In the genomic region with DNA sequence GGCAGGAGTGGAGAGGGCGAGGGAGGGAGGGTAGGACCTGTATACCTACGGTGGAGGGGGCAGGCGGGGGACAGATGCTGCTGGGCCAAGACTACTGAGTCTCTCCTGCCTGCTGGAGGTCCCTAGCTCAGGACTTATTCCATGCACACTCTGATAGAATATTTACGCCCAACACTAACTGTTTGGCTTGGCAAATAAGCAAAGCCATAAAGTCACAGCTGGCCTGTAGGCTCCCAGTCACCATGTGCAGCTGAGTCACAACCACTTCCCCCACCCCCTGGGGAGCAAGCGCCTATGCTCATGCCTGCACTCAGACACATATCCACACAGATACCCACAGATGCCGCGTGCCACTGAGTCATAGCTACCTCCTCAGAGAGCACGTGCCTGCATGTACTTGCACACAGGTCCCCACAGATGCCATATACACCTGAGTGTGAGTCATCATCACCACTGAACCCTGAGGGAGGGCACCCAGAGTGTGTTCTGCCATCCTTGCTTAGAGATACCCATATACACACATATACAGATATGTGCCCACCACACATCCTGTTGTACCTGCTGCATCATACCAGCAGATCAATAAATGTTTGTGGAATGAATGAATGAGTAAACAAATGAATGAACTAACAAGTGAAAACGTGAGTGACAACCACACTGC, we compare ENCODE assay signal across 8 cellular contexts.
DNase-seq lines count a peak whose midpoint lies in the region; ATAC-seq and TF ChIP-seq lines count a peak whose summit lies in the region.

No MANE protein-coding gene starts in this region.

- POLR2A ChIA-PET in T-cell (lab: Charles Lee), result interaction anchor here in 1 of 2 donors (0.6 kb wide), 1 partner anchor 337 kb away, joined by 4 read pairs; no protein-coding TSS in a partner anchor

- H3K36me3 ChIP-seq in CD4-positive, CD25-positive, alpha-beta regulatory T cell (ENCODE audit: control insufficient read depth, insufficient read depth, low read length), result no peaks in the 10 kb centered on the region
- H3K36me3 ChIP-seq in left ventricle myocardium inferior, result no peaks in the 10 kb centered on the region

- no peak overlapping the region for H3K4me3 ChIP-seq in CD4-positive, CD25-positive, alpha-beta regulatory T cell (ENCODE audit: low read depth, low read length)
- H3K4me3 ChIP-seq in left ventricle myocardium inferior, result peak overlapping the region; percentile 77
- H3K4me3 ChIP-seq in skin epidermis, result peak overlapping the region in 2 of 7 experiments; percentile 54 to 64

- no peaks in the 10 kb centered on the region for H3K27me3 ChIP-seq in CD4-positive, CD25-positive, alpha-beta regulatory T cell (ENCODE audit: control insufficient read depth, insufficient read depth, low read length)
- no peaks in the 10 kb centered on the region for H3K27me3 ChIP-seq in left ventricle myocardium inferior (ENCODE audit: low read depth)

- H3K9me3 ChIP-seq in CD4-positive, CD25-positive, alpha-beta regulatory T cell (ENCODE audit: control insufficient read depth in 2 of 2, low read length in 2 of 2), result no peaks in the 10 kb centered on the region
- no peaks in the 10 kb centered on the region for H3K9me3 ChIP-seq in left ventricle myocardium inferior (replicated peaks)

- H3K4me1 ChIP-seq in CD4-positive, CD25-positive, alpha-beta regulatory T cell (ENCODE audit: control insufficient read depth, insufficient read depth, low read length, poor library complexity, severe bottlenecking), result peaks cover 23% of the 10 kb centered on the region
- H3K4me1 ChIP-seq in left ventricle myocardium inferior, result peaks cover 70% of the 10 kb centered on the region

- in situ Hi-C loops in KBM-7 (cut with MboI; ENCODE audit: low pct_unique_long_range_greater_than_20kb, low sequenced_read_pairs), result loop anchor here (25.0 kb wide), 2 partner anchors 203 to 553 kb away; partner anchors contain the start of gene ADM

- H3K27ac ChIP-seq in CD4-positive, CD25-positive, alpha-beta regulatory T cell (ENCODE audit: insufficient read depth, low read length, poor library complexity, severe bottlenecking), result peak overlapping the region; percentile 2
- peak overlapping the region; percentile 96 for H3K27ac ChIP-seq in left ventricle myocardium inferior (replicated peaks)
- peak overlapping the region; percentile 76 to 98 (median 92) for H3K27ac ChIP-seq in skin epidermis

- no peak for TF ChIP-seq CTCF in left ventricle myocardium inferior (IDR thresholded peaks at IDR 0.05; ENCODE audit: borderline replicate concordance)

- peaks cover 0 to 2% (median 0%) of the 10 kb centered on the region in 7 donors for H3K9me3 Mint-ChIP-seq in CD4-positive, CD25-positive, alpha-beta regulatory T cell
- no peaks in the 10 kb centered on the region for H3K9me3 Mint-ChIP-seq in T-cell

- DNase-seq in CD4-positive, CD25-positive, alpha-beta regulatory T cell, result peak; percentile 43 to 93 (median 69)
- DNase-seq in KBM-7 (peak; percentile 80), T-cell (peak; percentile 24 to 80 (median 48)), amniotic stem cell (lab: John Stamatoyannopoulos, UW) (peak; percentile 88), left ventricle myocardium inferior (peak; percentile 83)

- peaks cover 4 to 35% (median 24%) of the 10 kb centered on the region in 4 donors for H3K4me1 Mint-ChIP-seq in CD4-positive, CD25-positive, alpha-beta regulatory T cell
- H3K4me1 Mint-ChIP-seq in T-cell, result peaks cover 22 to 40% (median 25%) of the 10 kb centered on the region in 3 donors

- H3K27me3 Mint-ChIP-seq in CD4-positive, CD25-positive, alpha-beta regulatory T cell, result no peaks in the 10 kb centered on the region
- H3K27me3 Mint-ChIP-seq in T-cell, result no peaks in the 10 kb centered on the region

- intact Hi-C loops in left ventricle myocardium inferior (cut with micrococcal nuclease), result loop anchor here (5.0 kb wide), 1 partner anchor 213 kb away; no protein-coding TSS in a partner anchor

- ATAC-seq in CD4-positive, CD25-positive, alpha-beta regulatory T cell (ENCODE audit: low read depth in 2 of 2), result peak; percentile 92 to 93
- ATAC-seq in GM21367 (IDR thresholded peaks at IDR 0.05; ENCODE audit: unreplicated experiment) (peak; percentile 38), T-cell (replicated peaks in 1 of 4) (peak; percentile 21 to 89 (median 80)), GM19324 (IDR thresholded peaks at IDR 0.05; ENCODE audit: low FRiP score, unreplicated experiment) (no peak)

- CTCF ChIA-PET in T-cell (lab: Charles Lee), result interaction anchor here (0.6 to 1.4 kb wide), 7 partner anchors 10 to 991 kb away, joined by 3 to 7 read pairs (median 3); partner anchors contain the start of gene CTR9 (in 1 of the 2)

- H3K27ac Mint-ChIP-seq in CD4-positive, CD25-positive, alpha-beta regulatory T cell, result peak overlapping the region; percentile 77 to 97 (median 81)
- peak overlapping the region; percentile 76 to 83 for H3K27ac Mint-ChIP-seq in T-cell

- H3K4me3 Mint-ChIP-seq in CD4-positive, CD25-positive, alpha-beta regulatory T cell, result peak overlapping the region; percentile 82 to 89 (median 85)
- H3K4me3 Mint-ChIP-seq in T-cell, result peak overlapping the region; percentile 74 to 84 (median 79)

- no peaks in the 10 kb centered on the region for H3K36me3 Mint-ChIP-seq in CD4-positive, CD25-positive, alpha-beta regulatory T cell
- H3K36me3 Mint-ChIP-seq in T-cell, result no peaks in the 10 kb centered on the region

Comparison
In these comparisons a context has a peak if more than half of its experiments do, and no peak if none do; other contexts are left out.
1. H3K27ac ChIP-seq: peak in every context shown above with its lines; median percentile 96 in left ventricle myocardium inferior; 92 in skin epidermis; 2 in CD4-positive, CD25-positive, alpha-beta regulatory T cell.